In the genomic region with DNA sequence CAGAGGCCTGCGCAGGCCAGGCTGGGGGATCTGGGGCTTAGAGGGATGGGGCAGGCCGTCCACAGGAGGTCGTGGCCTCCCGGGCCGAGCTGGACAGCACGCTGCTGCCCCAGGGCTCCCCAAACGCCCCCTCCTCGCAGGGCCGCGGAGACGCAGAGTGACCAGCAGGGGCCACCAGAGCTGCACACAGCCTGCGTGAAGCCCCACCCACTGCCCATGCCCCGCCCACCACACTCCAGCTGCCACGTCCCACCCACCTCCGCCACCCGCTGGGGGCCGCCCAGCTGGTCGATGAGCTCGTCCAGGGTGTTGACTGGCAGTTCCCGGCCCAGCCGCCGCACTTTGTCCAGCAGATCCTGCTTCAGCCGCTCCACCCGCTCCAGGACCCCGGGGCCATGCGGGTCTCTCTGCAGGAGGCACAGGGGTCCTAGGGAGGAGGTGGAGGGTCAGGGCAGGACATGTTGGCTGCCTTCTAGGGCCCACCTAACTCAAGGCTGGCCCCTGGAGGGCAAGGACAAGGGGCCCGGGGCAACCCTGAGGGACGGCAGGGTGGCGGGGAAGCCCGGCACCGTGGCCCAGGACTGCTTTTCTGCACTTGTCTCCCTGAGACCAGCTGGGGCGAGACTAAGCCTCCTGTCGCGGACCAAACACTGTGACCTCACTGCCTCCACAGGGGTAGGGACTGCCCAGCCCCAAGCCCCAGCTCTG, we compare ENCODE assay signal across 1 cellular context.
TF ChIP-seq lines count a peak whose summit lies in the region.

No MANE protein-coding gene starts in this region.

TF ChIP-seq in HepG2, 621 proteins besides CTCF, POLR2A, EP300 and RAD21 (continued from another document and continues in another):
- TF ChIP-seq, protein P1, sequence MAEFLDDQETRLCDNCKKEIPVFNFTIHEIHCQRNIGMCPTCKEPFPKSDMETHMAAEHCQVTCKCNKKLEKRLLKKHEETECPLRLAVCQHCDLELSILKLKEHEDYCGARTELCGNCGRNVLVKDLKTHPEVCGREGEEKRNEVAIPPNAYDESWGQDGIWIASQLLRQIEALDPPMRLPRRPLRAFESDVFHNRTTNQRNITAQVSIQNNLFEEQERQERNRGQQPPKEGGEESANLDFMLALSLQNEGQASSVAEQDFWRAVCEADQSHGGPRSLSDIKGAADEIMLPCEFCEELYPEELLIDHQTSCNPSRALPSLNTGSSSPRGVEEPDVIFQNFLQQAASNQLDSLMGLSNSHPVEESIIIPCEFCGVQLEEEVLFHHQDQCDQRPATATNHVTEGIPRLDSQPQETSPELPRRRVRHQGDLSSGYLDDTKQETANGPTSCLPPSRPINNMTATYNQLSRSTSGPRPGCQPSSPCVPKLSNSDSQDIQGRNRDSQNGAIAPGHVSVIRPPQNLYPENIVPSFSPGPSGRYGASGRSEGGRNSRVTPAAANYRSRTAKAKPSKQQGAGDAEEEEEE (CRISPR knock-in tag; IDR thresholded peaks at IDR 0.05; ENCODE audit: borderline replicate concordance) = no peak
- TF ChIP-seq ZNF20 (CRISPR knock-in tag; IDR thresholded peaks at IDR 0.05) (no peak), U2AF1 (optimal IDR thresholded peaks at IDR 0.05; ENCODE audit: low read depth, low read length) (no peak), ZNF660 (CRISPR knock-in tag; IDR thresholded peaks at IDR 0.05; ENCODE audit: borderline replicate concordance, low read depth) (no peak), HNRNPUL1 (IDR thresholded peaks at IDR 0.05; ENCODE audit: low read depth, low read length) (no peak), TCF12 (IDR thresholded peaks at IDR 0.05) (no peak), TCF12 (CRISPR knock-in tag; IDR thresholded peaks at IDR 0.05) (no peak), ZBTB7B (CRISPR knock-in tag; IDR thresholded peaks at IDR 0.05) (0 out of 2 replicates have a peak, but pooled peaks have one; percentile 71), GTF3A (CRISPR knock-in tag; conservative IDR thresholded peaks at IDR 0.05) (no peak), SMAD1 (CRISPR knock-in tag; IDR thresholded peaks at IDR 0.05; ENCODE audit: borderline replicate concordance, low read depth) (0 out of 2 replicates have a peak, but pooled peaks have one; percentile 52), FOSL1 (CRISPR knock-in tag; IDR thresholded peaks at IDR 0.05; ENCODE audit: borderline replicate concordance) (no peak), ZNF3 (CRISPR knock-in tag; IDR thresholded peaks at IDR 0.05) (no peak), ZNF17 (CRISPR knock-in tag; IDR thresholded peaks at IDR 0.05) (no peak), IRF2 (CRISPR knock-in tag; IDR thresholded peaks at IDR 0.05) (peak; percentile 54; the same call in 1 of the 2 replicates), KMT2B (CRISPR knock-in tag; IDR thresholded peaks at IDR 0.05) (no peak), KLF9 (CRISPR knock-in tag; IDR thresholded peaks at IDR 0.05; ENCODE audit: low read depth) (peak; percentile 79; the same call in 1 of the 2 replicates), SMYD3 (CRISPR knock-in tag; IDR thresholded peaks at IDR 0.05) (no peak), ZNF180 (CRISPR knock-in tag; IDR thresholded peaks at IDR 0.05; ENCODE audit: borderline replicate concordance, low read depth) (no peak), GFI1 (CRISPR knock-in tag; IDR thresholded peaks at IDR 0.05; ENCODE audit: borderline replicate concordance) (no peak; the same call in 1 of the 2 replicates), EHMT2 (IDR thresholded peaks at IDR 0.05; ENCODE audit: borderline replicate concordance, low read depth, low read length) (no peak), SP5 (CRISPR knock-in tag; IDR thresholded peaks at IDR 0.05; ENCODE audit: borderline replicate concordance, low read depth) (peak; percentile 93), ZNF749 (CRISPR knock-in tag; IDR thresholded peaks at IDR 0.05; ENCODE audit: borderline replicate concordance) (no peak), ZBTB1 (CRISPR knock-in tag; IDR thresholded peaks at IDR 0.05; ENCODE audit: borderline replicate concordance) (no peak), ZNF788 (CRISPR knock-in tag; IDR thresholded peaks at IDR 0.05; ENCODE audit: borderline replicate concordance) (peak; percentile 64; the same call in 1 of the 2 replicates), ZNF546 (CRISPR knock-in tag; conservative IDR thresholded peaks at IDR 0.05) (no peak), ZNF343 (CRISPR knock-in tag; IDR thresholded peaks at IDR 0.05) (peak; percentile 82)
- TF ChIP-seq, protein P2, sequence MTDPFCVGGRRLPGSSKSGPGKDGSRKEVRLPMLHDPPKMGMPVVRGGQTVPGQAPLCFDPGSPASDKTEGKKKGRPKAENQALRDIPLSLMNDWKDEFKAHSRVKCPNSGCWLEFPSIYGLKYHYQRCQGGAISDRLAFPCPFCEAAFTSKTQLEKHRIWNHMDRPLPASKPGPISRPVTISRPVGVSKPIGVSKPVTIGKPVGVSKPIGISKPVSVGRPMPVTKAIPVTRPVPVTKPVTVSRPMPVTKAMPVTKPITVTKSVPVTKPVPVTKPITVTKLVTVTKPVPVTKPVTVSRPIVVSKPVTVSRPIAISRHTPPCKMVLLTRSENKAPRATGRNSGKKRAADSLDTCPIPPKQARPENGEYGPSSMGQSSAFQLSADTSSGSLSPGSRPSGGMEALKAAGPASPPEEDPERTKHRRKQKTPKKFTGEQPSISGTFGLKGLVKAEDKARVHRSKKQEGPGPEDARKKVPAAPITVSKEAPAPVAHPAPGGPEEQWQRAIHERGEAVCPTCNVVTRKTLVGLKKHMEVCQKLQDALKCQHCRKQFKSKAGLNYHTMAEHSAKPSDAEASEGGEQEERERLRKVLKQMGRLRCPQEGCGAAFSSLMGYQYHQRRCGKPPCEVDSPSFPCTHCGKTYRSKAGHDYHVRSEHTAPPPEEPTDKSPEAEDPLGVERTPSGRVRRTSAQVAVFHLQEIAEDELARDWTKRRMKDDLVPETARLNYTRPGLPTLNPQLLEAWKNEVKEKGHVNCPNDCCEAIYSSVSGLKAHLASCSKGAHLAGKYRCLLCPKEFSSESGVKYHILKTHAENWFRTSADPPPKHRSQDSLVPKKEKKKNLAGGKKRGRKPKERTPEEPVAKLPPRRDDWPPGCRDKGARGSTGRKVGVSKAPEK (CRISPR knock-in tag; IDR thresholded peaks at IDR 0.05; ENCODE audit: borderline replicate concordance) = no peak
- TF ChIP-seq, protein P3, sequence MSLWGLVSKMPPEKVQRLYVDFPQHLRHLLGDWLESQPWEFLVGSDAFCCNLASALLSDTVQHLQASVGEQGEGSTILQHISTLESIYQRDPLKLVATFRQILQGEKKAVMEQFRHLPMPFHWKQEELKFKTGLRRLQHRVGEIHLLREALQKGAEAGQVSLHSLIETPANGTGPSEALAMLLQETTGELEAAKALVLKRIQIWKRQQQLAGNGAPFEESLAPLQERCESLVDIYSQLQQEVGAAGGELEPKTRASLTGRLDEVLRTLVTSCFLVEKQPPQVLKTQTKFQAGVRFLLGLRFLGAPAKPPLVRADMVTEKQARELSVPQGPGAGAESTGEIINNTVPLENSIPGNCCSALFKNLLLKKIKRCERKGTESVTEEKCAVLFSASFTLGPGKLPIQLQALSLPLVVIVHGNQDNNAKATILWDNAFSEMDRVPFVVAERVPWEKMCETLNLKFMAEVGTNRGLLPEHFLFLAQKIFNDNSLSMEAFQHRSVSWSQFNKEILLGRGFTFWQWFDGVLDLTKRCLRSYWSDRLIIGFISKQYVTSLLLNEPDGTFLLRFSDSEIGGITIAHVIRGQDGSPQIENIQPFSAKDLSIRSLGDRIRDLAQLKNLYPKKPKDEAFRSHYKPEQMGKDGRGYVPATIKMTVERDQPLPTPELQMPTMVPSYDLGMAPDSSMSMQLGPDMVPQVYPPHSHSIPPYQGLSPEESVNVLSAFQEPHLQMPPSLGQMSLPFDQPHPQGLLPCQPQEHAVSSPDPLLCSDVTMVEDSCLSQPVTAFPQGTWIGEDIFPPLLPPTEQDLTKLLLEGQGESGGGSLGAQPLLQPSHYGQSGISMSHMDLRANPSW (CRISPR knock-in tag; IDR thresholded peaks at IDR 0.05; ENCODE audit: borderline replicate concordance) = no peak; the same call in 1 of the 2 replicates
- TF ChIP-seq, protein P4, sequence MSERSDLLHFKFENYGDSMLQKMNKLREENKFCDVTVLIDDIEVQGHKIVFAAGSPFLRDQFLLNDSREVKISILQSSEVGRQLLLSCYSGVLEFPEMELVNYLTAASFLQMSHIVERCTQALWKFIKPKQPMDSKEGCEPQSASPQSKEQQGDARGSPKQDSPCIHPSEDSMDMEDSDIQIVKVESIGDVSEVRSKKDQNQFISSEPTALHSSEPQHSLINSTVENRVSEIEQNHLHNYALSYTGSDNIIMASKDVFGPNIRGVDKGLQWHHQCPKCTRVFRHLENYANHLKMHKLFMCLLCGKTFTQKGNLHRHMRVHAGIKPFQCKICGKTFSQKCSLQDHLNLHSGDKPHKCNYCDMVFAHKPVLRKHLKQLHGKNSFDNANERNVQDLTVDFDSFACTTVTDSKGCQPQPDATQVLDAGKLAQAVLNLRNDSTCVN (CRISPR knock-in tag; IDR thresholded peaks at IDR 0.05; ENCODE audit: borderline replicate concordance) = no peak
- TF ChIP-seq, protein P5, sequence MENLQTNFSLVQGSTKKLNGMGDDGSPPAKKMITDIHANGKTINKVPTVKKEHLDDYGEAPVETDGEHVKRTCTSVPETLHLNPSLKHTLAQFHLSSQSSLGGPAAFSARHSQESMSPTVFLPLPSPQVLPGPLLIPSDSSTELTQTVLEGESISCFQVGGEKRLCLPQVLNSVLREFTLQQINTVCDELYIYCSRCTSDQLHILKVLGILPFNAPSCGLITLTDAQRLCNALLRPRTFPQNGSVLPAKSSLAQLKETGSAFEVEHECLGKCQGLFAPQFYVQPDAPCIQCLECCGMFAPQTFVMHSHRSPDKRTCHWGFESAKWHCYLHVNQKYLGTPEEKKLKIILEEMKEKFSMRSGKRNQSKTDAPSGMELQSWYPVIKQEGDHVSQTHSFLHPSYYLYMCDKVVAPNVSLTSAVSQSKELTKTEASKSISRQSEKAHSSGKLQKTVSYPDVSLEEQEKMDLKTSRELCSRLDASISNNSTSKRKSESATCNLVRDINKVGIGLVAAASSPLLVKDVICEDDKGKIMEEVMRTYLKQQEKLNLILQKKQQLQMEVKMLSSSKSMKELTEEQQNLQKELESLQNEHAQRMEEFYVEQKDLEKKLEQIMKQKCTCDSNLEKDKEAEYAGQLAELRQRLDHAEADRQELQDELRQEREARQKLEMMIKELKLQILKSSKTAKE (CRISPR knock-in tag; IDR thresholded peaks at IDR 0.05; ENCODE audit: borderline replicate concordance) = no peak
- TF ChIP-seq, protein P6, sequence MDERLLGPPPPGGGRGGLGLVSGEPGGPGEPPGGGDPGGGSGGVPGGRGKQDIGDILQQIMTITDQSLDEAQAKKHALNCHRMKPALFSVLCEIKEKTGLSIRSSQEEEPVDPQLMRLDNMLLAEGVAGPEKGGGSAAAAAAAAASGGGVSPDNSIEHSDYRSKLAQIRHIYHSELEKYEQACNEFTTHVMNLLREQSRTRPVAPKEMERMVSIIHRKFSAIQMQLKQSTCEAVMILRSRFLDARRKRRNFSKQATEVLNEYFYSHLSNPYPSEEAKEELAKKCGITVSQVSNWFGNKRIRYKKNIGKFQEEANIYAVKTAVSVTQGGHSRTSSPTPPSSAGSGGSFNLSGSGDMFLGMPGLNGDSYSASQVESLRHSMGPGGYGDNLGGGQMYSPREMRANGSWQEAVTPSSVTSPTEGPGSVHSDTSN (CRISPR knock-in tag; IDR thresholded peaks at IDR 0.05) = peak; percentile 80
- TF ChIP-seq, protein P7, sequence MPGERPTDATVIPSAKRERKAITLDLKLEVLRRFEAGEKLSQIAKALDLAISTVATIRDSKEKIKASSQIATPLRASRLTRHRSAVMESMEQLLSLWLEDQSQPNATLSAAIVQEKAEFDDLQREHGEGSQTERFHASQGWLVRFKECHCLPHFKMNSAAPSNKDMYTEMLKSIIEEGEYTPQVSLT (CRISPR knock-in tag; IDR thresholded peaks at IDR 0.05; ENCODE audit: borderline replicate concordance, low read depth) = no peak
- TF ChIP-seq, protein P8, sequence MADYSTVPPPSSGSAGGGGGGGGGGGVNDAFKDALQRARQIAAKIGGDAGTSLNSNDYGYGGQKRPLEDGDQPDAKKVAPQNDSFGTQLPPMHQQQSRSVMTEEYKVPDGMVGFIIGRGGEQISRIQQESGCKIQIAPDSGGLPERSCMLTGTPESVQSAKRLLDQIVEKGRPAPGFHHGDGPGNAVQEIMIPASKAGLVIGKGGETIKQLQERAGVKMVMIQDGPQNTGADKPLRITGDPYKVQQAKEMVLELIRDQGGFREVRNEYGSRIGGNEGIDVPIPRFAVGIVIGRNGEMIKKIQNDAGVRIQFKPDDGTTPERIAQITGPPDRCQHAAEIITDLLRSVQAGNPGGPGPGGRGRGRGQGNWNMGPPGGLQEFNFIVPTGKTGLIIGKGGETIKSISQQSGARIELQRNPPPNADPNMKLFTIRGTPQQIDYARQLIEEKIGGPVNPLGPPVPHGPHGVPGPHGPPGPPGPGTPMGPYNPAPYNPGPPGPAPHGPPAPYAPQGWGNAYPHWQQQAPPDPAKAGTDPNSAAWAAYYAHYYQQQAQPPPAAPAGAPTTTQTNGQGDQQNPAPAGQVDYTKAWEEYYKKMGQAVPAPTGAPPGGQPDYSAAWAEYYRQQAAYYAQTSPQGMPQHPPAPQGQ (CRISPR knock-in tag; IDR thresholded peaks at IDR 0.05; ENCODE audit: borderline replicate concordance) = no peak; the same call in 1 of the 2 replicates
- TF ChIP-seq, protein P9, sequence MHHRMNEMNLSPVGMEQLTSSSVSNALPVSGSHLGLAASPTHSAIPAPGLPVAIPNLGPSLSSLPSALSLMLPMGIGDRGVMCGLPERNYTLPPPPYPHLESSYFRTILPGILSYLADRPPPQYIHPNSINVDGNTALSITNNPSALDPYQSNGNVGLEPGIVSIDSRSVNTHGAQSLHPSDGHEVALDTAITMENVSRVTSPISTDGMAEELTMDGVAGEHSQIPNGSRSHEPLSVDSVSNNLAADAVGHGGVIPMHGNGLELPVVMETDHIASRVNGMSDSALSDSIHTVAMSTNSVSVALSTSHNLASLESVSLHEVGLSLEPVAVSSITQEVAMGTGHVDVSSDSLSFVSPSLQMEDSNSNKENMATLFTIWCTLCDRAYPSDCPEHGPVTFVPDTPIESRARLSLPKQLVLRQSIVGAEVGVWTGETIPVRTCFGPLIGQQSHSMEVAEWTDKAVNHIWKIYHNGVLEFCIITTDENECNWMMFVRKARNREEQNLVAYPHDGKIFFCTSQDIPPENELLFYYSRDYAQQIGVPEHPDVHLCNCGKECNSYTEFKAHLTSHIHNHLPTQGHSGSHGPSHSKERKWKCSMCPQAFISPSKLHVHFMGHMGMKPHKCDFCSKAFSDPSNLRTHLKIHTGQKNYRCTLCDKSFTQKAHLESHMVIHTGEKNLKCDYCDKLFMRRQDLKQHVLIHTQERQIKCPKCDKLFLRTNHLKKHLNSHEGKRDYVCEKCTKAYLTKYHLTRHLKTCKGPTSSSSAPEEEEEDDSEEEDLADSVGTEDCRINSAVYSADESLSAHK (CRISPR knock-in tag; IDR thresholded peaks at IDR 0.05; ENCODE audit: borderline replicate concordance) = no peak
- TF ChIP-seq, protein P10, sequence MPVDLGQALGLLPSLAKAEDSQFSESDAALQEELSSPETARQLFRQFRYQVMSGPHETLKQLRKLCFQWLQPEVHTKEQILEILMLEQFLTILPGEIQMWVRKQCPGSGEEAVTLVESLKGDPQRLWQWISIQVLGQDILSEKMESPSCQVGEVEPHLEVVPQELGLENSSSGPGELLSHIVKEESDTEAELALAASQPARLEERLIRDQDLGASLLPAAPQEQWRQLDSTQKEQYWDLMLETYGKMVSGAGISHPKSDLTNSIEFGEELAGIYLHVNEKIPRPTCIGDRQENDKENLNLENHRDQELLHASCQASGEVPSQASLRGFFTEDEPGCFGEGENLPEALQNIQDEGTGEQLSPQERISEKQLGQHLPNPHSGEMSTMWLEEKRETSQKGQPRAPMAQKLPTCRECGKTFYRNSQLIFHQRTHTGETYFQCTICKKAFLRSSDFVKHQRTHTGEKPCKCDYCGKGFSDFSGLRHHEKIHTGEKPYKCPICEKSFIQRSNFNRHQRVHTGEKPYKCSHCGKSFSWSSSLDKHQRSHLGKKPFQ (CRISPR knock-in tag; IDR thresholded peaks at IDR 0.05; ENCODE audit: insufficient replicate concordance) = no peak
